11 cellular contexts compared by ENCODE assay signal in genomic region chr22:40239345-40239683, GRCh38.
DNase-seq lines count a peak whose midpoint lies in the region; ATAC-seq, FAIRE-seq and TF ChIP-seq lines count a peak whose summit lies in the region.
"Had no signal": no experiment of that assay in that cellular context is flagged by ENCODE, and none has a peak within 500 bp of the region (broad histone marks: within the 10 kb centered on the region; RNA-seq: fewer than 3 reads in every experiment).

No MANE protein-coding gene starts in this region.

- peaks cover 50% of the 10 kb centered on the region for H3K4me1 ChIP-seq in foreskin keratinocyte
- H3K4me1 ChIP-seq in spleen, result peaks cover 17 to 92% (median 84%) of the 10 kb centered on the region in 6 donors

- H3K9me3 ChIP-seq in T-helper 17 cell (ENCODE audit: control insufficient read depth, low read length, poor library complexity, severe bottlenecking) (no peaks in the 10 kb centered on the region), spleen (no peaks in the 10 kb centered on the region)

- FAIRE-seq in HTR-8/SVneo (lab: Jason Lieb, UNC), result no peak
- FAIRE-seq: small intestine had no signal

- peak overlapping the region; percentile 30 for H3K27ac Mint-ChIP-seq in activated CD4-positive, alpha-beta T cell treated with anti-CD3 and anti-CD28 coated beads, Interleukin-2, amount 10 ng/mL, durations not matched to agents 24 days and 14 days
- H3K27ac Mint-ChIP-seq in T-helper 17 cell, result peak overlapping the region; percentile 96
- H3K27ac Mint-ChIP-seq in activated naive CD4-positive, alpha-beta T cell treated with anti-CD3 and anti-CD28 coated beads for 36 hours, result no peak overlapping the region

- no peak for TF ChIP-seq POLR2A in spleen (IDR thresholded peaks at IDR 0.05)

- peaks cover 60% of the 10 kb centered on the region for H3K4me1 Mint-ChIP-seq in activated CD4-positive, alpha-beta T cell treated with anti-CD3 and anti-CD28 coated beads, Interleukin-2, amount 10 ng/mL, durations not matched to agents 24 days and 14 days
- H3K4me1 Mint-ChIP-seq in T-helper 17 cell, result peaks cover 71% of the 10 kb centered on the region
- H3K4me1 Mint-ChIP-seq in activated naive CD4-positive, alpha-beta T cell treated with anti-CD3 and anti-CD28 coated beads for 36 hours (ENCODE audit: low read depth), result peaks cover 88% of the 10 kb centered on the region

- H3K4me3 Mint-ChIP-seq in activated CD4-positive, alpha-beta T cell treated with anti-CD3 and anti-CD28 coated beads, Interleukin-2, amount 10 ng/mL, durations not matched to agents 24 days and 14 days, result no peak overlapping the region
- H3K4me3 Mint-ChIP-seq in T-helper 17 cell, result peak overlapping the region; percentile 89
- no peak overlapping the region for H3K4me3 Mint-ChIP-seq in activated naive CD4-positive, alpha-beta T cell treated with anti-CD3 and anti-CD28 coated beads for 36 hours

- intact Hi-C loops in activated CD4-positive, alpha-beta T cell treated with anti-CD3 and anti-CD28 coated beads, Interleukin-2, amount 10 ng/mL, durations not matched to agents 24 days and 14 days (cut with micrococcal nuclease), result no loop called here
- intact Hi-C loops in spleen (cut with DNase I; ENCODE audit: low total_unique reads), result no loop called here
- intact Hi-C loops in activated naive CD4-positive, alpha-beta T cell treated with anti-CD3 and anti-CD28 coated beads for 36 hours (cut with micrococcal nuclease), result no loop called here

- H3K9me3 Mint-ChIP-seq in activated CD4-positive, alpha-beta T cell treated with anti-CD3 and anti-CD28 coated beads, Interleukin-2, amount 10 ng/mL, durations not matched to agents 24 days and 14 days, result no peaks in the 10 kb centered on the region
- no peaks in the 10 kb centered on the region for H3K9me3 Mint-ChIP-seq in activated naive CD4-positive, alpha-beta T cell treated with anti-CD3 and anti-CD28 coated beads for 36 hours

- no peaks in the 10 kb centered on the region for H3K27me3 ChIP-seq in foreskin keratinocyte
- H3K27me3 ChIP-seq in spleen (replicated peaks in 1 of 7), result no peaks in the 10 kb centered on the region

- CTCF ChIA-PET in activated naive CD4-positive, alpha-beta T cell treated with anti-CD3 and anti-CD28 coated beads for 36 hours (lab: Charles Lee), result no interaction called here

- H3K27me3 Mint-ChIP-seq in activated CD4-positive, alpha-beta T cell treated with anti-CD3 and anti-CD28 coated beads, Interleukin-2, amount 10 ng/mL, durations not matched to agents 24 days and 14 days, result no peaks in the 10 kb centered on the region
- no peaks in the 10 kb centered on the region for H3K27me3 Mint-ChIP-seq in T-helper 17 cell
- no peaks in the 10 kb centered on the region for H3K27me3 Mint-ChIP-seq in activated naive CD4-positive, alpha-beta T cell treated with anti-CD3 and anti-CD28 coated beads for 36 hours (ENCODE audit: low read depth)

- TF ChIP-seq CTCF in foreskin keratinocyte (conservative IDR thresholded peaks at IDR 0.05), result no peak
- no peak for TF ChIP-seq CTCF in spleen (IDR thresholded peaks at IDR 0.05 in 8 of 11, conservative IDR thresholded peaks at IDR 0.05 in 3 of 11)

- peaks cover 14% of the 10 kb centered on the region for H3K36me3 Mint-ChIP-seq in activated CD4-positive, alpha-beta T cell treated with anti-CD3 and anti-CD28 coated beads, Interleukin-2, amount 10 ng/mL, durations not matched to agents 24 days and 14 days (ENCODE audit: low read depth)
- H3K36me3 Mint-ChIP-seq in T-helper 17 cell (ENCODE audit: low read depth), result no peaks in the 10 kb centered on the region
- peaks cover 3% of the 10 kb centered on the region for H3K36me3 Mint-ChIP-seq in activated naive CD4-positive, alpha-beta T cell treated with anti-CD3 and anti-CD28 coated beads for 36 hours (ENCODE audit: low read depth)

- no peak for DNase-seq in activated CD4-positive, alpha-beta T cell treated with anti-CD3 and anti-CD28 coated beads, Interleukin-2, amount 10 ng/mL, durations not matched to agents 24 days and 14 days
- no peak for DNase-seq in activated CD4-positive, alpha-beta T cell treated with anti-CD3 and anti-CD28 coated beads for 4 hours
- peak in 1 of 3 donors; percentile 25 for DNase-seq in T-helper 17 cell
- DNase-seq in foreskin keratinocyte, result no peak
- DNase-seq in spleen, result no peak
- DNase-seq in activated naive CD4-positive, alpha-beta T cell treated with anti-CD3 and anti-CD28 coated beads for 36 hours, result no peak
- no peak for DNase-seq in HTR-8/SVneo (ENCODE audit: insufficient read length, low spot score)
- DNase-seq: islet precursor cell, small intestine, trophoblast cell had no signal

- ATAC-seq in T-helper 17 cell (no peak), foreskin keratinocyte (peak; percentile 17), HG03196 (IDR thresholded peaks at IDR 0.05; ENCODE audit: unreplicated experiment) (no peak)

- H3K4me3 ChIP-seq in spleen, result peak overlapping the region in 1 of 8 donors; percentile 13

- H3K27ac ChIP-seq in foreskin keratinocyte, result no peak overlapping the region
- peak overlapping the region in 5 of 8 donors; percentile 7 to 68 (median 36) for H3K27ac ChIP-seq in spleen

- WGBS in spleen, 5 donors, result 63 to 91% (median 80%) methylated on average over 4 of the region's 4 CpGs

- peaks cover 0 to 32% (median 0%) of the 10 kb centered on the region in 6 donors for H3K36me3 ChIP-seq in spleen
